In the genomic region with DNA sequence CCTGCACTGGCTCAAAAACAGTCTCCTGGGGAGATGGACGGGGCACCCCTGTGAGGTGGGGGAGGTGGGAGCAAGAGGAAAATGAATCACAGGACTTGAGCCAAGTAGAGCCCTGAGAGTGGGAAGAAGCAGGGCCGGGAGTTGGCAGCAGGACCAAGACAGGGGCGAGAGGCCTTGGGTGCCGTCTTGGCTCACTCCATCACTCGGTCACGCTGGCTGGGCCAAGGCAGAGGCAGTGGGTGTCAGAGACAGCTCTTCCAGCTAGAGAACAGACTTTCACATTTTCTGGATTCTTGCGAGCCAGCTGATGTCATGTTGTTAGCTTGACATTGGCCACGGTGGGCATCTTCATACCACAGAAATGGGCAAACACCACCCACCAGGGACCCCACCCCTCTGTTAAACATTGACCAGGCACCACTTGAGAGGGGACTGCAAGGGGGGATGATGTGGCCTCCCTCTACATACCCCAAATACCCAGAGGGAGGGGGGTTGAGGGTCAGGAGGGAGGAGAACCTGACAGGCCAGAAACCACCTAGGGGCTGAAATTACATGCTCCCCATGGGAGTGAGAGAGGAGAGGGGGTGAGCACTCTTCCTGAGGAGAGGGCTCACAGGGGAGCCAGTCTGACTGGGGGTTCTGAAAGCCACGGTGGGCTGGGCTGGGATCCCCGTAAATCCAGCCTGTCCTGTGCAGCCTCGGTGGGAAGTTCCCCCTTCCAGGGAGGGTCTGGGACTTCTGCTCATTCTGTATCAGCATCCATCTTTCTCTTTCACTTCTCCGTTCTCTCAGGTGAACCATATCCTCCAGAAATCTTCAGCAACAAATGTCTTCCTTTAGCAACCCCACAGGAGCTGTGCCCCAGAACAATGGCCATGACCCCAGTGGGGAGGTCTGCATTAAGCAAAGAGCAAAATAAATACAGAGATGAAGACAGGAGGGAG, we compare ENCODE assay signal across 17 cellular contexts. TPM values are rescaled to one million over a fixed set of nuclear protein-coding genes. Genes with fewer than 3 reads are reported as not detected.
DNase-seq lines count a peak whose midpoint lies in the region; ATAC-seq, FAIRE-seq and TF ChIP-seq lines count a peak whose summit lies in the region.
"Had no signal": no experiment of that assay in that cellular context is flagged by ENCODE, and none has a peak within 500 bp of the region (broad histone marks: within the 10 kb centered on the region; RNA-seq: fewer than 3 reads in every experiment).

No MANE protein-coding gene starts in this region.

- intact Hi-C loops in right cardiac atrium (cut with DNase I) = loop anchor here in 1 of 4 donors (5.0 kb wide), 1 partner anchor 64 kb away; no protein-coding TSS in a partner anchor
- intact Hi-C loops in heart right ventricle (cut with DNase I) = loop anchor here in 6 of 10 donors (5.0 to 10.0 kb wide), 3 partner anchors 59 to 64 kb away; no protein-coding TSS in a partner anchor
- intact Hi-C loops in GM12878 (cut with micrococcal nuclease; ENCODE audit: unreplicated experiment) = loop anchor here (2.0 kb wide), 1 partner anchor 65 kb away; no protein-coding TSS in a partner anchor
- intact Hi-C loops in activated T-helper 1 cell treated with anti-CD3 and anti-CD28 coated beads, Interleukin-12 subunit alpha, Interleukin-12 subunit beta, Interleukin-2, Interleukin-4 antibody, amounts not matched to agents 30 ng/mL and 10 ng/mL and 1 ng/mL, durations not matched to agents 14 hours and 24 hours and 36 hours (cut with micrococcal nuclease) = no loop called here

- H3K79me2 ChIP-seq in GM12878 (ENCODE audit: control insufficient read depth, insufficient read depth, low read length) = no peaks in the 10 kb centered on the region

- H3K4me1 ChIP-seq in right cardiac atrium (ENCODE audit: control insufficient read depth, insufficient read depth, low read length) (no peaks in the 10 kb centered on the region), heart right ventricle (peaks cover 0 to 40% (median 19%) of the 10 kb centered on the region in 9 donors), GM12878 (ENCODE audit: control insufficient read depth, insufficient read depth, low read length) (no peaks in the 10 kb centered on the region; the same call in 1 of the 2 replicates)
- H3K4me1 ChIP-seq: BE2C, pancreas had no signal

- ATAC-seq in right cardiac atrium (no peak), heart right ventricle (no peak), GM12878 (peak; percentile 52), memory B cell (ENCODE audit: low read depth) (peak; percentile 49), GM21717 (IDR thresholded peaks at IDR 0.05; ENCODE audit: unreplicated experiment) (no peak)
- ATAC-seq: left colon, Panc1, pancreas had no signal

- H3K9me3 ChIP-seq in right cardiac atrium (ENCODE audit: control insufficient read depth, low read length) = no peaks in the 10 kb centered on the region
- peaks cover 0 to 19% (median 3%) of the 10 kb centered on the region in 11 donors for H3K9me3 ChIP-seq in heart right ventricle
- no peaks in the 10 kb centered on the region for H3K9me3 ChIP-seq in GM12878 (replicated peaks; ENCODE audit: control insufficient read depth, insufficient read depth, low read length)
- H3K9me3 ChIP-seq: BE2C, pancreas had no signal

- WGBS in right cardiac atrium = 74% methylated on average over 12 of the region's 12 CpGs
- 86% methylated on average over 12 of the region's 12 CpGs for WGBS in heart right ventricle, 2 donors
- 41% methylated on average over 12 of the region's 12 CpGs for WGBS in GM12878 (ENCODE audit: insufficient coverage, insufficient replicate concordance, low lambda C conversion rate, missing lambda C conversion rate)

- RAD21 ChIA-PET in GM12878 (lab: Charles Lee; ENCODE audit: unreplicated experiment) = no interaction called here

- POLR2A ChIA-PET in GM12878 (lab: Charles Lee) = no interaction called here

- SMC1A ChIA-PET in GM12878 (lab: Charles Lee; ENCODE audit: uncharacterized antibody, unreplicated experiment) = no interaction called here

- FAIRE-seq in GM12878 (lab: Jason Lieb, UNC) = no peak
- FAIRE-seq: pancreas had no signal

- H3K27ac Mint-ChIP-seq in memory B cell = peak overlapping the region; percentile 68
- H3K27ac Mint-ChIP-seq in activated naive CD8-positive, alpha-beta T cell treated with anti-CD3 and anti-CD28 coated beads for 36 hours = no peak overlapping the region
- H3K27ac Mint-ChIP-seq in activated T-helper 1 cell treated with anti-CD3 and anti-CD28 coated beads, Interleukin-12 subunit alpha, Interleukin-12 subunit beta, Interleukin-2, Interleukin-4 antibody, amounts not matched to agents 30 ng/mL and 10 ng/mL and 1 ng/mL, durations not matched to agents 14 hours and 24 hours and 36 hours = no peak overlapping the region

- peak overlapping the region; percentile 54 for H3K27ac ChIP-seq in right cardiac atrium (ENCODE audit: low read length)
- peak overlapping the region in 2 of 10 donors; percentile 10 to 43 for H3K27ac ChIP-seq in heart right ventricle
- no peak overlapping the region for H3K27ac ChIP-seq in GM12878 (ENCODE audit: control insufficient read depth, insufficient read depth)
- H3K27ac ChIP-seq: pancreas had no signal

- no peak overlapping the region for H2AFZ ChIP-seq in GM12878 (ENCODE audit: control insufficient read depth, low read depth, low read length)

- H3K27me3 ChIP-seq in right cardiac atrium (ENCODE audit: control insufficient read depth, insufficient read depth) = no peaks in the 10 kb centered on the region
- peaks cover 0 to 24% (median 5%) of the 10 kb centered on the region in 7 donors for H3K27me3 ChIP-seq in heart right ventricle
- H3K27me3 ChIP-seq in GM12878 (replicated peaks in 1 of 2; ENCODE audit: control insufficient read depth in 2 of 2, insufficient read depth in 2 of 2, low read length in 1 of 2) = peaks cover 0 to 2% of the 10 kb centered on the region in 2 experiments; a peak in 3 of 4 replicates
- H3K27me3 ChIP-seq: BE2C had no signal

- TF ChIP-seq CTCF in heart right ventricle (IDR thresholded peaks at IDR 0.05) = no peak
- no peak for TF ChIP-seq CTCF in GM12878 (IDR thresholded peaks at IDR 0.05 in 2 of 3, conservative IDR thresholded peaks at IDR 0.05 in 1 of 3; ENCODE audit: control insufficient read depth in 2 of 3, extremely low read depth in 1 of 3, insufficient read depth in 1 of 3, low read depth in 3 of 3, low read length in 3 of 3)

- H3K36me3 Mint-ChIP-seq in memory B cell = peaks cover 2% of the 10 kb centered on the region
- no peaks in the 10 kb centered on the region for H3K36me3 Mint-ChIP-seq in activated naive CD8-positive, alpha-beta T cell treated with anti-CD3 and anti-CD28 coated beads for 36 hours
- H3K36me3 Mint-ChIP-seq in activated T-helper 1 cell treated with anti-CD3 and anti-CD28 coated beads, Interleukin-12 subunit alpha, Interleukin-12 subunit beta, Interleukin-2, Interleukin-4 antibody, amounts not matched to agents 30 ng/mL and 10 ng/mL and 1 ng/mL, durations not matched to agents 14 hours and 24 hours and 36 hours (ENCODE audit: low read depth) = no peaks in the 10 kb centered on the region

- TF ChIP-seq POLR2A in GM12878 (IDR thresholded peaks at IDR 0.05; ENCODE audit: low read depth, low read length) = no peak

- no peak overlapping the region for H3K4me3 Mint-ChIP-seq in memory B cell
- H3K4me3 Mint-ChIP-seq in activated naive CD8-positive, alpha-beta T cell treated with anti-CD3 and anti-CD28 coated beads for 36 hours = no peak overlapping the region
- no peak overlapping the region for H3K4me3 Mint-ChIP-seq in activated T-helper 1 cell treated with anti-CD3 and anti-CD28 coated beads, Interleukin-12 subunit alpha, Interleukin-12 subunit beta, Interleukin-2, Interleukin-4 antibody, amounts not matched to agents 30 ng/mL and 10 ng/mL and 1 ng/mL, durations not matched to agents 14 hours and 24 hours and 36 hours

- no peaks in the 10 kb centered on the region for H4K20me1 ChIP-seq in GM12878 (ENCODE audit: control insufficient read depth, insufficient read depth)

- H3K9me3 Mint-ChIP-seq in memory B cell = peaks cover 2% of the 10 kb centered on the region
- no peaks in the 10 kb centered on the region for H3K9me3 Mint-ChIP-seq in activated naive CD8-positive, alpha-beta T cell treated with anti-CD3 and anti-CD28 coated beads for 36 hours
- H3K9me3 Mint-ChIP-seq in activated T-helper 1 cell treated with anti-CD3 and anti-CD28 coated beads, Interleukin-12 subunit alpha, Interleukin-12 subunit beta, Interleukin-2, Interleukin-4 antibody, amounts not matched to agents 30 ng/mL and 10 ng/mL and 1 ng/mL, durations not matched to agents 14 hours and 24 hours and 36 hours = no peaks in the 10 kb centered on the region

- CTCF ChIA-PET in GM12878 (lab: Yijun Ruan, JAX) = no interaction called here

- peaks cover 11% of the 10 kb centered on the region for H3K4me1 Mint-ChIP-seq in memory B cell
- peaks cover 2% of the 10 kb centered on the region for H3K4me1 Mint-ChIP-seq in activated naive CD8-positive, alpha-beta T cell treated with anti-CD3 and anti-CD28 coated beads for 36 hours
- H3K4me1 Mint-ChIP-seq in activated T-helper 1 cell treated with anti-CD3 and anti-CD28 coated beads, Interleukin-12 subunit alpha, Interleukin-12 subunit beta, Interleukin-2, Interleukin-4 antibody, amounts not matched to agents 30 ng/mL and 10 ng/mL and 1 ng/mL, durations not matched to agents 14 hours and 24 hours and 36 hours (ENCODE audit: low read depth) = no peaks in the 10 kb centered on the region

- in situ Hi-C loops in GM12878 (cut with MboI) = no loop called here

- no peak for TF ChIP-seq EP300 in GM12878 (IDR thresholded peaks at IDR 0.05; ENCODE audit: borderline replicate concordance in 1 of 2, control insufficient read depth in 1 of 2, low read depth in 2 of 2, low read length in 2 of 2)

- no peak overlapping the region for H3K9ac ChIP-seq in GM12878 (ENCODE audit: control insufficient read depth, insufficient read depth, low read length)

- peaks cover 12% of the 10 kb centered on the region for H3K27me3 Mint-ChIP-seq in memory B cell
- peaks cover 9% of the 10 kb centered on the region for H3K27me3 Mint-ChIP-seq in activated naive CD8-positive, alpha-beta T cell treated with anti-CD3 and anti-CD28 coated beads for 36 hours
- peaks cover 20% of the 10 kb centered on the region for H3K27me3 Mint-ChIP-seq in activated T-helper 1 cell treated with anti-CD3 and anti-CD28 coated beads, Interleukin-12 subunit alpha, Interleukin-12 subunit beta, Interleukin-2, Interleukin-4 antibody, amounts not matched to agents 30 ng/mL and 10 ng/mL and 1 ng/mL, durations not matched to agents 14 hours and 24 hours and 36 hours (ENCODE audit: insufficient read depth)

- no peak overlapping the region for H3K4me2 ChIP-seq in GM12878 (ENCODE audit: control insufficient read depth, insufficient read depth)

- no TSS peak for BruUV-seq in GM12878 (replicated peaks; lab: Mats Ljungman, UMichigan)

- no peak for TF ChIP-seq RAD21 in GM12878 (IDR thresholded peaks at IDR 0.05; ENCODE audit: insufficient read depth, low read depth, low read length)

- peak in 2 of 3 donors; percentile 22 to 34 for DNase-seq in right cardiac atrium
- no peak for DNase-seq in heart right ventricle
- DNase-seq in GM12878 (ENCODE audit: low read depth, low spot score) = no peak
- peak in 1 of 2 donors; percentile 7 for DNase-seq in memory B cell (ENCODE audit: low spot score in 2 of 2)
- DNase-seq in ureter (ENCODE audit: low spot score) = peak; percentile 30
- DNase-seq in activated naive CD8-positive, alpha-beta T cell treated with anti-CD3 and anti-CD28 coated beads for 36 hours = no peak
- no peak for DNase-seq in activated T-helper 1 cell treated with anti-CD3 and anti-CD28 coated beads, Interleukin-12 subunit alpha, Interleukin-12 subunit beta, Interleukin-2, Interleukin-4 antibody, amounts not matched to agents 30 ng/mL and 10 ng/mL and 1 ng/mL, durations not matched to agents 14 hours and 24 hours and 36 hours (ENCODE audit: low spot score)
- DNase-seq: BE2C; effector CD4-positive, alpha-beta T cell; foreskin melanocyte; NCI-H226; stimulated activated CD4-positive, alpha-beta T cell treated with anti-CD3 and anti-CD28 coated beads, Interleukin-2, amount 100 ng/mL, for 24 hours; stimulated activated naive CD4-positive, alpha-beta T cell treated with Interleukin-2 at 50 U/mL for 16 hours had no signal

- no peaks in the 10 kb centered on the region for H3K36me3 ChIP-seq in heart right ventricle
- no peaks in the 10 kb centered on the region for H3K36me3 ChIP-seq in GM12878 (ENCODE audit: control insufficient read depth in 2 of 2, insufficient read depth in 2 of 2, low read length in 1 of 2)
- H3K36me3 ChIP-seq: BE2C, pancreas had no signal

- H3K4me3 ChIP-seq in right cardiac atrium (ENCODE audit: low read length) (no peak overlapping the region), heart right ventricle (no peak overlapping the region), GM12878 (no peak overlapping the region)
- H3K4me3 ChIP-seq: pancreas had no signal

RNA-seq across cellular contexts. Expression of a gene that starts 19.6 kb away (rescaled TPM):
- total RNA-seq in right cardiac atrium = 100 to 1,000 TPM in 2 of 4 donors, 10 to 100 TPM in 2; 79.7 to 134 (median 106) TPM
- 105 TPM for polyA plus RNA-seq in right cardiac atrium
- 100 to 1,000 TPM in 6 of 10 donors, 10 to 100 TPM in 4; 70.6 to 152 (median 126) TPM for total RNA-seq in heart right ventricle
- 100 to 1,000 TPM in 1 of 2 donors, 10 to 100 TPM in 1; 30.8 to 107 TPM for polyA plus RNA-seq in heart right ventricle
- 0.77 and 0.95 TPM in 2 replicates for total RNA-seq in GM12878 (2013; cell fraction: nucleolus; rRNA removed)
- 0.16 and 0.17 TPM in 2 replicates for total RNA-seq in GM12878 (2014; rRNA removed)
- not detected in 2 replicates for total RNA-seq in GM12878 (2014; rRNA removed; fragmentation: Illumina TruSeq; extraction: Trizol)
- total RNA-seq in GM12878 (2021) = 0.23 and 0.24 TPM in 2 replicates
- not detected for polyA plus RNA-seq in GM12878 (2011; ENCODE audit: low read depth)
- 0.06 and 0.11 TPM in 2 replicates for polyA plus RNA-seq in GM12878 (2011; rRNA removed)
- 0.10 and 0.21 TPM in 2 replicates for polyA plus RNA-seq in GM12878 (2011; cell fraction: cytosol; rRNA removed)
- 0.15 and 0.58 TPM in 2 replicates for polyA plus RNA-seq in GM12878 (2011; cell fraction: nucleus; rRNA removed)
- 0.24 and 0.48 TPM in 2 replicates for polyA plus RNA-seq in GM12878 (2012)
- polyA plus RNA-seq in GM12878 (2014; fragmentation: Illumina TruSeq; extraction: Trizol) = 0.06 TPM in 1 of 2 replicates, not detected in the other
- polyA plus RNA-seq in GM12878 (2014; fragmentation: Nextera tagmentation; extraction: Ambion mirVana) = not detected
- polyA plus RNA-seq in GM12878 (2014; rRNA removed) = 0.06 and 0.22 TPM in 2 replicates
- polyA plus RNA-seq in GM12878 (2016; fragmentation: Nextera tagmentation; extraction: Ambion mirVana) = not detected
- not detected in 2 replicates for polyA minus RNA-seq in GM12878 (2011; rRNA and poly(A)+ RNA removed)
- not detected in 2 replicates for polyA minus RNA-seq in GM12878 (2011; cell fraction: cytosol; rRNA and poly(A)+ RNA removed)
- not detected in 2 replicates for polyA minus RNA-seq in GM12878 (2011; cell fraction: nucleus; rRNA and poly(A)+ RNA removed)
- total RNA-seq in ureter = not detected
- total RNA-seq in activated naive CD8-positive, alpha-beta T cell treated with anti-CD3 and anti-CD28 coated beads for 36 hours = under 1 TPM; 0.62 to 0.97 TPM
- 0.47 and 0.76 TPM in 2 replicates for total RNA-seq in activated T-helper 1 cell treated with anti-CD3 and anti-CD28 coated beads, Interleukin-12 subunit alpha, Interleukin-12 subunit beta, Interleukin-2, Interleukin-4 antibody, amounts not matched to agents 30 ng/mL and 10 ng/mL and 1 ng/mL, durations not matched to agents 14 hours and 24 hours and 36 hours

Comparison
In these comparisons a context has a peak if more than half of its experiments do, and no peak if none do; other contexts are left out.
1. DNase-seq: peak in right cardiac atrium (2 of 3) and ureter (single experiment); none in heart right ventricle (0 of 2), GM12878 (single experiment), activated naive CD8-positive, alpha-beta T cell treated with anti-CD3 and anti-CD28 coated beads for 36 hours (single experiment) and activated T-helper 1 cell treated with anti-CD3 and anti-CD28 coated beads, Interleukin-12 subunit alpha, Interleukin-12 subunit beta, Interleukin-2, Interleukin-4 antibody, amounts not matched to agents 30 ng/mL and 10 ng/mL and 1 ng/mL, durations not matched to agents 14 hours and 24 hours and 36 hours (single experiment).
2. ATAC-seq: peak in GM12878 (single experiment) and memory B cell (single experiment); none in right cardiac atrium (0 of 2), heart right ventricle (0 of 8) and GM21717 (single experiment).
3. RNA of a gene that starts 19.6 kb away (total RNA-seq): 70.6 to 152 TPM in heart right ventricle and 79.7 to 134 TPM in right cardiac atrium; 0.62 to 0.97 TPM in activated naive CD8-positive, alpha-beta T cell treated with anti-CD3 and anti-CD28 coated beads for 36 hours, 0.47 to 0.76 TPM in activated T-helper 1 cell treated with anti-CD3 and anti-CD28 coated beads, Interleukin-12 subunit alpha, Interleukin-12 subunit beta, Interleukin-2, Interleukin-4 antibody, amounts not matched to agents 30 ng/mL and 10 ng/mL and 1 ng/mL, durations not matched to agents 14 hours and 24 hours and 36 hours, not detected in ureter (single experiment) and 0.16 to 0.95 TPM in GM12878; every median in the first group is over 10 times any median in the second.